ENCODE assay signal across 10 cellular contexts in genomic region chr13:25171170-25171516, GRCh38. TPM values are rescaled to one million over a fixed set of nuclear protein-coding genes. Genes with fewer than 3 reads are reported as not detected.
A peak's percentile ranks its signal among the peaks of the same experiment; 100 is the strongest.
DNase-seq lines count a peak whose midpoint lies in the region; ATAC-seq and TF ChIP-seq lines count a peak whose summit lies in the region.
"Had no signal": no experiment of that assay in that cellular context is flagged by ENCODE, and none has a peak within 500 bp of the region (broad histone marks: within the 10 kb centered on the region; RNA-seq: fewer than 3 reads in every experiment).

No MANE protein-coding gene starts in this region.

- H3K9me3 ChIP-seq in ascending aorta = no peaks in the 10 kb centered on the region
- no peaks in the 10 kb centered on the region for H3K9me3 ChIP-seq in thoracic aorta

- no peak for ATAC-seq in activated T-cell treated with anti-CD3 and anti-CD28 coated beads, Interleukin-2, amount 50 U/mL, for 72 hours (replicated peaks in 1 of 2)
- ATAC-seq in thoracic aorta (ENCODE audit: insufficient number of reproducible peaks, low FRiP score, low read depth) = no peak

- peaks cover 68% of the 10 kb centered on the region for H3K27me3 Mint-ChIP-seq in activated T-cell treated with anti-CD3 and anti-CD28 coated beads, Interleukin-2, amount 50 U/mL, for 72 hours (ENCODE audit: low read depth)

- H3K27me3 ChIP-seq in ascending aorta = peaks cover 16% of the 10 kb centered on the region
- H3K27me3 ChIP-seq in thoracic aorta (replicated peaks; ENCODE audit: insufficient read depth) = peaks cover 6% of the 10 kb centered on the region

- H3K36me3 ChIP-seq in ascending aorta = no peaks in the 10 kb centered on the region
- no peaks in the 10 kb centered on the region for H3K36me3 ChIP-seq in thoracic aorta

- H3K27ac ChIP-seq in ascending aorta = no peak overlapping the region
- no peak overlapping the region for H3K27ac ChIP-seq in thoracic aorta

- no peak overlapping the region for H3K27ac Mint-ChIP-seq in activated T-cell treated with anti-CD3 and anti-CD28 coated beads, Interleukin-2, amount 50 U/mL, for 72 hours

- intact Hi-C loops in ascending aorta (cut with DNase I) = no loop called here

- peaks cover 12% of the 10 kb centered on the region for H3K4me1 Mint-ChIP-seq in activated T-cell treated with anti-CD3 and anti-CD28 coated beads, Interleukin-2, amount 50 U/mL, for 72 hours (ENCODE audit: low read depth)

- TF ChIP-seq CTCF in ascending aorta (IDR thresholded peaks at IDR 0.05) (no peak), thoracic aorta (IDR thresholded peaks at IDR 0.05) (no peak)

- no peaks in the 10 kb centered on the region for H3K9me3 Mint-ChIP-seq in activated T-cell treated with anti-CD3 and anti-CD28 coated beads, Interleukin-2, amount 50 U/mL, for 72 hours

- peak overlapping the region; percentile 33 to 50 for H3K4me3 ChIP-seq in ascending aorta
- H3K4me3 ChIP-seq in thoracic aorta = peak overlapping the region; percentile 61

- no peaks in the 10 kb centered on the region for H3K4me1 ChIP-seq in ascending aorta
- H3K4me1 ChIP-seq in thoracic aorta (ENCODE audit: control insufficient read depth in 1 of 2, low read depth in 2 of 2) = peaks cover 0 to 16% of the 10 kb centered on the region in 2 donors

- DNase-seq in activated T-cell treated with anti-CD3 and anti-CD28 coated beads, Interleukin-2, amount 50 U/mL, for 72 hours = no peak
- DNase-seq in activated T-cell treated with anti-CD3 and anti-CD28 coated beads for 4 hours = no peak
- no peak for DNase-seq in ascending aorta (ENCODE audit: low spot score in 2 of 2)
- DNase-seq in medulla oblongata (ENCODE audit: extremely low spot score) = peak; percentile 37
- no peak for DNase-seq in thoracic aorta (ENCODE audit: low spot score)
- DNase-seq in stimulated activated CD4-positive, alpha-beta T cell treated with anti-CD3 and anti-CD28 coated beads, Interleukin-4, amount 100 ng/mL, for 1 hour = no peak
- DNase-seq in amniotic stem cell (lab: John Stamatoyannopoulos, UW) = no peak
- DNase-seq in hippocampal formation (lab: John Stamatoyannopoulos, UW) = no peak
- DNase-seq: RPMI8226 had no signal

- peaks cover 3 to 6% of the 10 kb centered on the region in 2 donors for H3K36me3 Mint-ChIP-seq in activated T-cell treated with anti-CD3 and anti-CD28 coated beads, Interleukin-2, amount 50 U/mL, for 72 hours (ENCODE audit: insufficient read depth in 2 of 2)

- peak overlapping the region; percentile 77 to 81 for H3K4me3 Mint-ChIP-seq in activated T-cell treated with anti-CD3 and anti-CD28 coated beads, Interleukin-2, amount 50 U/mL, for 72 hours

RNA-seq across cellular contexts. Expression of gene AMER2, which starts 0.9 kb away (rescaled TPM):
- total RNA-seq in activated T-cell treated with anti-CD3 and anti-CD28 coated beads, Interleukin-2, amount 50 U/mL, for 72 hours = under 1 TPM in 1 of 2 donors, not detected in 1; 0.02 TPM
- total RNA-seq in ascending aorta (not detected), thoracic aorta (not detected)
- total RNA-seq: lung microvascular endothelial cell had no signal
